ENCODE assay signal across 10 cellular contexts in the genomic region with DNA sequence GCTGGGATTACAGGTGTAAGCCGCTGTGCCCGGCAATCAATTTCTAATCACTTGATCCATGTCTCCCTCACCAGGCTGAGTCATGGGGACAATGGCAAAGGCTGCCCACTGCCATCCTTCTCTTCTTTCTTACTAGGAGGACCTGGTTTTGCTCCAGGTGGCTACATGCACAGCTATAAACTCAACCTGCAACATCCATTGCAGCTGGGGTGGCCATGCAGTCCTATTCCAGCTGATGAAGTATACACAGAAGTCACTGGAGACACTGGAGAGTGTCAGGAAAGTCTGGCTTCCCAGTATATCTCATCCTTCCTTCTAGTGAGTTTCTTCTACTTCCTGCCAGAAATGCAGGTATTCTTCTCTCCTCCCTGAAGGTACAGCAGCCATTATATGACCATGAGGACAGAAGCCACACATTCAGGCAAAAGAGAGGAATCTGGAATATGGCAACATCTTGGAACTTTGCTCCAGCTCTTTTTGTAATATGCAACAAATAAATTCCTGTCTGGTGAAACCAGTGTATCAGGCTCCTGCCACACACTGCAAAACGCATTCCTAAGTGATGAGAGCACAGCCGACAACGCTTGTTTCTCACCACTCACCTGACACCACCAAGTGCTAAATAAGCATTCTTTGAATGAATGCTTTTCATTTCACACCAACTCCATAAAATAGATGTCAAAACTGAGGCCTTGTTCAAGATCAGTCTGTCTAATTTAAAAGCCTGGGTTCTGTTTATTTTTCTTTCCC. TPM values are rescaled to one million over a fixed set of nuclear protein-coding genes. Genes with fewer than 3 reads are reported as not detected.
A peak's percentile ranks its signal among the peaks of the same experiment; 100 is the strongest.
DNase-seq lines count a peak whose midpoint lies in the region; ATAC-seq and TF ChIP-seq lines count a peak whose summit lies in the region.
"Had no signal": no experiment of that assay in that cellular context is flagged by ENCODE, and none has a peak within 500 bp of the region (broad histone marks: within the 10 kb centered on the region; RNA-seq: fewer than 3 reads in every experiment).

No MANE protein-coding gene starts in this region.

- H3K4me1 ChIP-seq in cardiac muscle cell (ENCODE audit: low read depth) = peaks cover 19% of the 10 kb centered on the region
- H3K4me1 ChIP-seq: BE2C had no signal

- peak overlapping the region; percentile 86 for H3K27ac ChIP-seq in cardiac muscle cell

- TF ChIP-seq CTCF in cardiac muscle cell (IDR thresholded peaks at IDR 0.05; ENCODE audit: low read depth, low read length) (no peak), cardiac fibroblast (IDR thresholded peaks at IDR 0.05; ENCODE audit: low read depth, low read length) (no peak)

- no peaks in the 10 kb centered on the region for H3K9me3 ChIP-seq in cardiac muscle cell (ENCODE audit: low read depth)
- H3K9me3 ChIP-seq: BE2C had no signal

- no peak for ATAC-seq in HG03196 (IDR thresholded peaks at IDR 0.05; ENCODE audit: unreplicated experiment)
- ATAC-seq in HG03039 (IDR thresholded peaks at IDR 0.05; ENCODE audit: unreplicated experiment) = no peak

- DNase-seq in cardiac muscle cell (ENCODE audit: low read depth in 1 of 2, low spot score in 1 of 2) (peak; percentile 87 to 88), cardiac septum (ENCODE audit: low spot score) (no peak), cardiac fibroblast (ENCODE audit: low read depth in 2 of 2) (peak; percentile 83 to 91), kidney tubule cell (ENCODE audit: low spot score) (peak; percentile 96), GOT3 (lab: John Stamatoyannopoulos, UW) (no peak)
- no peak for DNase-seq in activated effector memory CD4-positive, alpha-beta T cell treated with anti-CD3 and anti-CD28 coated beads, Interleukin-2, amount 50 U/mL, for 16 hours
- DNase-seq: BE2C, glutamatergic neuron had no signal

- no peaks in the 10 kb centered on the region for H3K27me3 ChIP-seq in cardiac muscle cell
- H3K27me3 ChIP-seq: BE2C had no signal

- H3K36me3 ChIP-seq in cardiac muscle cell = no peaks in the 10 kb centered on the region
- H3K36me3 ChIP-seq: BE2C had no signal

- intact Hi-C loops in cardiac septum (cut with DNase I) = no loop called here

- no peak overlapping the region for H3K4me3 ChIP-seq in cardiac muscle cell
- H3K4me3 ChIP-seq in cardiac fibroblast (replicated peaks in 1 of 2; ENCODE audit: low read depth in 2 of 2, low read length in 2 of 2) = no peak overlapping the region

RNA-seq across cellular contexts. Expression of a gene that starts 32.3 kb away (rescaled TPM):
- total RNA-seq in cardiac muscle cell (0.07 and 0.09 TPM in 2 replicates), cardiac septum (0.59 TPM)
- 0.81 TPM in 1 of 2 replicates, not detected in the other for polyA plus RNA-seq in cardiac muscle cell

RNA-seq across cellular contexts. Expression of a gene that starts 52.3 kb away (rescaled TPM):
- 11.0 and 12.9 TPM in 2 replicates for total RNA-seq in cardiac muscle cell
- polyA plus RNA-seq in cardiac muscle cell = 13.6 and 20.1 TPM in 2 replicates
- total RNA-seq in cardiac septum = 1.2 TPM

Comparison
In these comparisons a context has a peak if more than half of its experiments do, and no peak if none do; other contexts are left out.
1. DNase-seq: peak in cardiac muscle cell (2 of 2), cardiac fibroblast (2 of 2) and kidney tubule cell (single experiment); none in cardiac septum (single experiment), GOT3 (single experiment) and activated effector memory CD4-positive, alpha-beta T cell treated with anti-CD3 and anti-CD28 coated beads, Interleukin-2, amount 50 U/mL, for 16 hours (single experiment).